ENCODE assay signal across 10 cellular contexts in genomic region chr17:64020068-64020766, GRCh38. TPM values are rescaled to one million over a fixed set of nuclear protein-coding genes. Genes with fewer than 3 reads are reported as not detected.
DNase-seq lines count a peak whose midpoint lies in the region; ATAC-seq and TF ChIP-seq lines count a peak whose summit lies in the region.
"Had no signal": no experiment of that assay in that cellular context is flagged by ENCODE, and none has a peak within 500 bp of the region (broad histone marks: within the 10 kb centered on the region; RNA-seq: fewer than 3 reads in every experiment).

Gene ICAM2 (minus strand): TSS chr17:64020633. CDS start chr17:64006691, 13,942 bp downstream.

- peak within 1 kb of the TSS; percentile 77 to 83 for H3K9ac ChIP-seq in colonic mucosa (ENCODE audit: low read depth in 2 of 2, low read length in 2 of 2)

- H3K27me3 Mint-ChIP-seq in MCF 10A (ENCODE audit: insufficient read depth, unreplicated experiment) = peaks cover 3% of the 10 kb centered on the region

- DNase-seq in breast epithelium (ENCODE audit: low spot score in 2 of 2) (peak in 1 of 2 donors; percentile 66), MCF 10A (ENCODE audit: unreplicated experiment) (no peak), colonic mucosa (peak; percentile 67), NCI-H524 (lab: John Stamatoyannopoulos, UW) (no peak)
- DNase-seq in activated CD4-positive, CD25-positive, alpha-beta regulatory T cell (lab: John Stamatoyannopoulos, UW) = peak; percentile 46 to 77 (median 68)
- peak; percentile 84 to 97 (median 94) for DNase-seq in stimulated activated naive CD4-positive, alpha-beta T cell (lab: John Stamatoyannopoulos, UW)

- no peak for TF ChIP-seq POLR2A in breast epithelium (IDR thresholded peaks at IDR 0.05)

- no peaks in the 10 kb centered on the region for H3K36me3 Mint-ChIP-seq in MCF 10A (ENCODE audit: insufficient read depth, unreplicated experiment)

- intact Hi-C loops in breast epithelium (cut with DNase I; ENCODE audit: low total_unique reads) = no loop called here
- intact Hi-C loops in MCF 10A (cut with micrococcal nuclease) = no loop called here
- intact Hi-C loops in colonic mucosa (cut with DNase I) = loop anchor here (10.0 kb wide), 1 partner anchor 105 kb away; the partner anchor contains the start of genes CSHL1 and GH1

- H3K4me3 Mint-ChIP-seq in MCF 10A (ENCODE audit: unreplicated experiment) = no peak within 1 kb of the TSS

- peak; percentile 56 for ATAC-seq in HG03442 (IDR thresholded peaks at IDR 0.05; ENCODE audit: unreplicated experiment)

- H3K27ac ChIP-seq in breast epithelium (peak within 1 kb of the TSS; percentile 72 to 77), colonic mucosa (peak within 1 kb of the TSS; percentile 39), muscle layer of duodenum (ENCODE audit: low read length) (peak within 1 kb of the TSS; percentile 73)
- H3K27ac ChIP-seq: C4-2B had no signal

- no peak within 1 kb of the TSS for H3K27ac Mint-ChIP-seq in MCF 10A (ENCODE audit: low read depth, unreplicated experiment)
- H3K27ac Mint-ChIP-seq: nephron had no signal

- H3K4me1 Mint-ChIP-seq in MCF 10A (ENCODE audit: insufficient read depth, unreplicated experiment) = no peaks in the 10 kb centered on the region
- H3K4me1 Mint-ChIP-seq: nephron had no signal

- H3K4me3 ChIP-seq in breast epithelium (peak within 1 kb of the TSS; percentile 37 to 60 (median 51)), colonic mucosa (peak within 1 kb of the TSS; percentile 38), muscle layer of duodenum (ENCODE audit: low read depth in 1 of 2, low read length in 2 of 2) (peak within 1 kb of the TSS; percentile 58 to 65)

- H3K4me1 ChIP-seq in breast epithelium = no peaks in the 10 kb centered on the region
- no peaks in the 10 kb centered on the region for H3K4me1 ChIP-seq in colonic mucosa
- no peaks in the 10 kb centered on the region for H3K4me1 ChIP-seq in muscle layer of duodenum (ENCODE audit: control insufficient read depth in 1 of 2, insufficient read depth in 2 of 2, low read length in 2 of 2)

- TF ChIP-seq CTCF in breast epithelium (IDR thresholded peaks at IDR 0.05) (no peak), MCF 10A (IDR thresholded peaks at IDR 0.05; ENCODE audit: unreplicated experiment) (no peak), colonic mucosa (IDR thresholded peaks at IDR 0.05) (no peak)

- CTCF ChIA-PET in MCF 10A (lab: Yijun Ruan, JAX) = interaction anchor here (0.6 to 1.5 kb wide), 9 partner anchors 8 to 271 kb away, joined by 3 to 6 read pairs (median 4); no protein-coding TSS in a partner anchor

- POLR2A ChIA-PET in MCF 10A (lab: Yijun Ruan, JAX) = interaction anchor here (1.0 to 1.1 kb wide), 2 partner anchors 122 to 125 kb away, joined by 3 read pairs; no protein-coding TSS in a partner anchor

- H3K9me3 ChIP-seq in breast epithelium (no peaks in the 10 kb centered on the region), colonic mucosa (no peaks in the 10 kb centered on the region), muscle layer of duodenum (ENCODE audit: control insufficient read depth in 1 of 2, low read length in 2 of 2) (no peaks in the 10 kb centered on the region)

- no peaks in the 10 kb centered on the region for H3K36me3 ChIP-seq in breast epithelium
- no peaks in the 10 kb centered on the region for H3K36me3 ChIP-seq in colonic mucosa
- no peaks in the 10 kb centered on the region for H3K36me3 ChIP-seq in muscle layer of duodenum (ENCODE audit: control insufficient read depth in 1 of 2, insufficient read depth in 2 of 2, low read length in 2 of 2)

- BruUV-seq in MCF 10A (replicated peaks; lab: Mats Ljungman, UMichigan) = no TSS peak

- H3K27me3 ChIP-seq in breast epithelium (no peaks in the 10 kb centered on the region), colonic mucosa (no peaks in the 10 kb centered on the region), muscle layer of duodenum (ENCODE audit: low read depth, low read length) (no peaks in the 10 kb centered on the region)

- no peaks in the 10 kb centered on the region for H3K9me3 Mint-ChIP-seq in MCF 10A (ENCODE audit: unreplicated experiment)
- H3K9me3 Mint-ChIP-seq: nephron had no signal

RNA-seq across cellular contexts. Expression of gene ICAM2, which starts in this region (rescaled TPM):
- total RNA-seq in breast epithelium = 100 to 1,000 TPM in 1 of 3 donors, 10 to 100 TPM in 2; 26.1 to 106 (median 32.2) TPM
- total RNA-seq in MCF 10A (2022) = 0.34 TPM in 1 of 2 replicates, not detected in the other
- 1 to 10 TPM; 9.2 to 9.5 TPM for total RNA-seq in colonic mucosa

Comparison
In these comparisons a context has a peak if more than half of its experiments do, and no peak if none do; other contexts are left out.
1. DNase-seq: peak in activated CD4-positive, CD25-positive, alpha-beta regulatory T cell (4 of 4), colonic mucosa (single experiment) and stimulated activated naive CD4-positive, alpha-beta T cell (6 of 6); none in MCF 10A (single experiment) and NCI-H524 (0 of 2).
2. Peak in every context shown above with its lines, with median percentiles within 50 percentile points of each other: H3K27ac ChIP-seq and H3K4me3 ChIP-seq.